ENCODE assay signal across 8 cellular contexts in the genomic region with DNA sequence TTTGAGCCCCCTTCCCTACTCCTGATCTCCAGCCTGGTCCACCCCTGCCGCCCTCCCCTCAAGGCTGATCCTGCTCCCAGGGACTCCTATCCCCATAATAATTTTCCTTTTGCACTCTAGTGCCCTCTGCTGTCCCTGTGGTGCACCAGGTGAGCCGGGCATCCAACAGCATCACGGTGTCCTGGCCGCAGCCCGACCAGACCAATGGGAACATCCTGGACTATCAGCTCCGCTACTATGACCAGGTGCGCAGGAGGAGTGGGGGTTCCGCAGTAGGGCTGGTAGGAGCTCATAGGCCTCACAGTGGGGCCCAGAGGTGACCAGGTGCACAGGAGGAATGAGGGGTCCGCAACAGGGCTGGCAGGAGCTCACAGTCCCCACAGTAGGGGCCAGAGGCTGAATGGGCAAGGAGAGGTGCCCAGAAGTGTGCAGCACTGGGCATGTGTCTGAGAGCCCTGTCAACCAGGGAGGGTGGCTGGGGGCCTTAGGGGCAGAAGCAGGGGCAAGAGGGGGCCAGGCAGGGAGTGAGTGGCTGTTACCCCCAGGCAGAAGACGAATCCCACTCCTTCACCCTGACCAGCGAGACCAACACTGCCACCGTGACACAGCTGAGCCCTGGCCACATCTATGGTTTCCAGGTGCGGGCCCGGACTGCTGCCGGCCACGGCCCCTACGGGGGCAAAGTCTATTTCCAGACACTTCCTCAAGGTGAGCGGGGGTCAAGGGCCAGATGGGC. TPM values are rescaled to one million over a fixed set of nuclear protein-coding genes. Genes with fewer than 3 reads are reported as not detected.
DNase-seq lines count a peak whose midpoint lies in the region; ATAC-seq and TF ChIP-seq lines count a peak whose summit lies in the region.

No MANE protein-coding gene starts in this region.

- POLR2A ChIA-PET in RWPE1 (lab: Yijun Ruan, JAX; ENCODE audit: low non-redundant PET): no interaction called here

- DNase-seq in AG08395 (ENCODE audit: low spot score): peak; percentile 25
- peak; percentile 68 for DNase-seq in GM13976 (ENCODE audit: low spot score)
- DNase-seq in RWPE1 (ENCODE audit: low spot score): no peak
- DNase-seq in fibroblast of mammary gland (ENCODE audit: low read depth): peak; percentile 12
- peak; percentile 2 for DNase-seq in renal cortical epithelial cell (ENCODE audit: low read depth)
- DNase-seq in 8988T: no peak

- TF ChIP-seq CTCF in GM13976 (IDR thresholded peaks at IDR 0.05; ENCODE audit: borderline replicate concordance, control extremely low read depth, extremely low read depth, insufficient read depth, missing control alignments) (peak; percentile 54), RWPE1 (conservative IDR thresholded peaks at IDR 0.05; ENCODE audit: low read depth) (peak; percentile 84), fibroblast of mammary gland (conservative IDR thresholded peaks at IDR 0.05; ENCODE audit: control insufficient read depth, insufficient read depth, low read depth, low read length) (peak; percentile 51)

- no peak overlapping the region for H3K27ac ChIP-seq in RWPE1

- ATAC-seq in GM21390 (IDR thresholded peaks at IDR 0.05; ENCODE audit: unreplicated experiment): no peak
- ATAC-seq in HG02973 (IDR thresholded peaks at IDR 0.05; ENCODE audit: unreplicated experiment): no peak

- CTCF ChIA-PET in RWPE1 (lab: Yijun Ruan, JAX): interaction anchor here (0.7 to 1.9 kb wide), 2 partner anchors 12 to 142 kb away, joined by 3 to 13 read pairs; a partner anchor contains a TSS

- H3K4me3 ChIP-seq in fibroblast of mammary gland (ENCODE audit: control insufficient read depth, low read depth, low read length): no peak overlapping the region

- in situ Hi-C loops in GM13976 (cut with MboI; ENCODE audit: low sequenced_read_pairs, unreplicated experiment): no loop called here

RNA-seq across cellular contexts. Expression of a gene that starts 11.7 kb away (rescaled TPM):
- total RNA-seq in renal cortical epithelial cell: 0.35 and 2.0 TPM in 2 replicates

RNA-seq across cellular contexts. Expression of a gene that starts 19.0 kb away (rescaled TPM):
- 0.05 TPM in 1 of 2 replicates, not detected in the other for total RNA-seq in renal cortical epithelial cell

Comparison
In these comparisons a context has a peak if more than half of its experiments do, and no peak if none do; other contexts are left out.
1. DNase-seq: peak in AG08395 (single experiment), GM13976 (single experiment), fibroblast of mammary gland (single experiment) and renal cortical epithelial cell (single experiment); none in RWPE1 (single experiment) and 8988T (single experiment).
2. Peak in every context shown above with its lines, with median percentiles within 50 percentile points of each other: CTCF ChIP-seq.